In the genomic region with DNA sequence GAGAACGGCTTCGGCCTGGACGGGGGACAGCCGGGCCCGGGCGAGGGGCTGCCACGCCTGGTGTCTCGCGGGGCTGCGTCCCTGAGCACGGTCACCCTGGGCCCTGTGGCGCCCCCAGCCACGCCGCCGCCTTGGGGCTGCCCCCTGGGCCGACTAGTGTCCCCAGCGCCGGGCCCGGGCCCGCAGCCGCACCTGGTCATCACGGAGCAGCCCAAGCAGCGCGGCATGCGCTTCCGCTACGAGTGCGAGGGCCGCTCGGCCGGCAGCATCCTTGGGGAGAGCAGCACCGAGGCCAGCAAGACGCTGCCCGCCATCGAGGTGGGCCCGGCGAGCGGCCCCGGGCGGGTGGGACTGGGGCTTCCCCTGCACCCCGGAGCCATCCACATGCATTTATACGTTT, we compare ENCODE assay signal across 20 cellular contexts.
"Had no signal": no experiment of that assay in that cellular context is flagged by ENCODE, and none has a peak within 500 bp of the region (broad histone marks: within the 10 kb centered on the region; RNA-seq: fewer than 3 reads in every experiment).

No MANE protein-coding gene starts in this region.

- H3K9me3 ChIP-seq: MG63 had no signal

- H3K27me3 ChIP-seq: MG63 had no signal

- DNase-seq: Karpas-422, KG1, MG63, NCI-H1092, NCI-H1105 treated with DMSO at 0.1 percent for 48 hours, NCI-H1417 treated with DMSO at 0.1 percent for 48 hours, NCI-H146, NCI-H1694 treated with DMSO at 0.1 percent for 48 hours, NCI-H1930, NCI-H2081, NCI-H2171, NCI-H226, NCI-H446, NCI-H510A, NCI-H524 treated with DMSO at 0.1 percent for 48 hours, NCI-H69, NCI-H774, Right ventricle myocardium superior, RPMI8226 had no signal

- H3K4me3 ChIP-seq: MG63 had no signal

- ATAC-seq: SK-N-SH treated with all-trans-retinoic acid at 6 μM for 48 hours had no signal
